Comparison of ENCODE assay signal across 9 cellular contexts in the genomic region with DNA sequence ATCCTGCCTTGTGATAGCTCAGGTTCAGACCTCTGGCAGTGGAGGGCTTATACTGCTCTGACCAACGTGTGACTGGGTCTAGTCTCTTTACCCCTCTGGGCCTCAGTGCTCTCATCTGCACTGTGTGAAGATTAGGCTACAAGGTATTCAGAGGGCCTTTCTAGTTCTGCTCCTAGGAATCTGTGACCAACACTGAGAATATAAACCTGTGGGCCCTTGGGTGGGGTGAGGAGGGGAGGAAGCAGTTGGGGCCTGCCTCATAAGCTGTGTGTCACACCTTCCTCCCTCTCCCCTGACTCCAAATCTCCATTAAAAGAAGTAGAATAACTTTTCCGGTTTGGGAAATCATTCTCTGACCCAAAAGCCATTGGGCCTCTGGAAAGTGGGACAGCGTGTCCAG.
DNase-seq lines count a peak whose midpoint lies in the region; ATAC-seq, FAIRE-seq and TF ChIP-seq lines count a peak whose summit lies in the region.
"Had no signal": no experiment of that assay in that cellular context is flagged by ENCODE, and none has a peak within 500 bp of the region (broad histone marks: within the 10 kb centered on the region; RNA-seq: fewer than 3 reads in every experiment).

No MANE protein-coding gene starts in this region.

- no peak overlapping the region for H3K4me3 ChIP-seq in MG63
- H3K4me3 ChIP-seq in lower leg skin (ENCODE audit: low read depth, poor library complexity, severe bottlenecking) = no peak overlapping the region

- CTCF ChIA-PET in activated CD8-positive, alpha-beta T cell treated with anti-CD3 and anti-CD28 coated beads, Interleukin-2, amount 10 ng/mL, durations not matched to agents 7 days and 5 days (lab: Charles Lee) = interaction anchor here (0.9 to 2.7 kb wide), 8 partner anchors 68 to 419 kb away, joined by 3 to 7 read pairs (median 4); no protein-coding TSS in a partner anchor

- FAIRE-seq in GM19239 (lab: Jason Lieb, UNC) = peak; percentile 48
- FAIRE-seq: endometrium had no signal

- intact Hi-C loops in left ventricle myocardium superior (cut with micrococcal nuclease) (no loop called here), lower leg skin (cut with DNase I; ENCODE audit: low total_unique reads) (no loop called here)

- no peaks in the 10 kb centered on the region for H3K27me3 ChIP-seq in MG63

- peaks cover 7% of the 10 kb centered on the region for H3K36me3 Mint-ChIP-seq in activated CD8-positive, alpha-beta T cell treated with anti-CD3 and anti-CD28 coated beads, Interleukin-2, amount 10 ng/mL, durations not matched to agents 7 days and 5 days (ENCODE audit: low read depth)
- peaks cover 6% of the 10 kb centered on the region for H3K36me3 Mint-ChIP-seq in stimulated activated effector memory CD8-positive, alpha-beta T cell treated with anti-CD3 and anti-CD28 coated beads, Interleukin-12 subunit alpha, Interleukin-12 subunit beta, amount 100 ng/mL, for 72 hours
- H3K36me3 Mint-ChIP-seq in mesothelial cell of epicardium = no peaks in the 10 kb centered on the region

- no peaks in the 10 kb centered on the region for H3K9me3 Mint-ChIP-seq in activated CD8-positive, alpha-beta T cell treated with anti-CD3 and anti-CD28 coated beads, Interleukin-2, amount 10 ng/mL, durations not matched to agents 7 days and 5 days (ENCODE audit: insufficient read depth)
- H3K9me3 Mint-ChIP-seq in stimulated activated effector memory CD8-positive, alpha-beta T cell treated with anti-CD3 and anti-CD28 coated beads, Interleukin-12 subunit alpha, Interleukin-12 subunit beta, amount 100 ng/mL, for 72 hours = peaks cover 2% of the 10 kb centered on the region
- H3K9me3 Mint-ChIP-seq in mesothelial cell of epicardium = peaks cover 21% of the 10 kb centered on the region

- ATAC-seq in activated CD8-positive, alpha-beta T cell treated with anti-CD3 and anti-CD28 coated beads, Interleukin-2, amount 10 ng/mL, durations not matched to agents 7 days and 5 days = peak; percentile 11
- peak; percentile 37 for ATAC-seq in left ventricle myocardium superior
- ATAC-seq in stimulated activated effector memory CD8-positive, alpha-beta T cell treated with anti-CD3 and anti-CD28 coated beads, Interleukin-12 subunit alpha, Interleukin-12 subunit beta, amount 100 ng/mL, for 72 hours = peak; percentile 76
- no peak for ATAC-seq in GM19035 (IDR thresholded peaks at IDR 0.05; ENCODE audit: unreplicated experiment)

- peak overlapping the region; percentile 92 for H3K27ac Mint-ChIP-seq in activated CD8-positive, alpha-beta T cell treated with anti-CD3 and anti-CD28 coated beads, Interleukin-2, amount 10 ng/mL, durations not matched to agents 7 days and 5 days
- H3K27ac Mint-ChIP-seq in stimulated activated effector memory CD8-positive, alpha-beta T cell treated with anti-CD3 and anti-CD28 coated beads, Interleukin-12 subunit alpha, Interleukin-12 subunit beta, amount 100 ng/mL, for 72 hours = peak overlapping the region; percentile 94
- no peak overlapping the region for H3K27ac Mint-ChIP-seq in mesothelial cell of epicardium

- no peaks in the 10 kb centered on the region for H3K9me3 ChIP-seq in MG63

- TF ChIP-seq POLR2A in lower leg skin (IDR thresholded peaks at IDR 0.05) = no peak

- POLR2A ChIA-PET in activated CD8-positive, alpha-beta T cell treated with anti-CD3 and anti-CD28 coated beads, Interleukin-2, amount 10 ng/mL, durations not matched to agents 7 days and 5 days (lab: Charles Lee) = interaction anchor here (1.1 to 2.3 kb wide), 7 partner anchors 42 to 97 kb away, joined by 3 to 11 read pairs (median 5); partner anchors contain the start of gene MSN

- DNase-seq in GM19239 (ENCODE audit: insufficient read length, low spot score) (no peak), left ventricle myocardium superior (no peak), MG63 (no peak), lower leg skin (ENCODE audit: low spot score in 2 of 2) (no peak), mesothelial cell of epicardium (ENCODE audit: low spot score in 2 of 2, unreplicated experiment in 2 of 2) (no peak)
- no peak for DNase-seq in activated CD8-positive, alpha-beta T cell treated with anti-CD3 and anti-CD28 coated beads, Interleukin-2, amount 10 ng/mL, durations not matched to agents 7 days and 5 days
- no peak for DNase-seq in stimulated activated effector memory CD8-positive, alpha-beta T cell treated with anti-CD3 and anti-CD28 coated beads, Interleukin-12 subunit alpha, Interleukin-12 subunit beta, amount 100 ng/mL, for 72 hours (ENCODE audit: low spot score in 2 of 2)

- no peaks in the 10 kb centered on the region for H3K36me3 ChIP-seq in MG63

- no peaks in the 10 kb centered on the region for H3K27me3 Mint-ChIP-seq in activated CD8-positive, alpha-beta T cell treated with anti-CD3 and anti-CD28 coated beads, Interleukin-2, amount 10 ng/mL, durations not matched to agents 7 days and 5 days (ENCODE audit: low read depth)
- no peaks in the 10 kb centered on the region for H3K27me3 Mint-ChIP-seq in mesothelial cell of epicardium (ENCODE audit: low read depth)

- H3K4me1 Mint-ChIP-seq in activated CD8-positive, alpha-beta T cell treated with anti-CD3 and anti-CD28 coated beads, Interleukin-2, amount 10 ng/mL, durations not matched to agents 7 days and 5 days (ENCODE audit: low read depth) = peaks cover 71% of the 10 kb centered on the region
- peaks cover 67% of the 10 kb centered on the region for H3K4me1 Mint-ChIP-seq in stimulated activated effector memory CD8-positive, alpha-beta T cell treated with anti-CD3 and anti-CD28 coated beads, Interleukin-12 subunit alpha, Interleukin-12 subunit beta, amount 100 ng/mL, for 72 hours
- H3K4me1 Mint-ChIP-seq in mesothelial cell of epicardium = no peaks in the 10 kb centered on the region

- TF ChIP-seq CTCF in lower leg skin (IDR thresholded peaks at IDR 0.05) (no peak), mesothelial cell of epicardium (IDR thresholded peaks at IDR 0.05; ENCODE audit: unreplicated experiment) (no peak)

- H3K4me3 Mint-ChIP-seq in activated CD8-positive, alpha-beta T cell treated with anti-CD3 and anti-CD28 coated beads, Interleukin-2, amount 10 ng/mL, durations not matched to agents 7 days and 5 days = peak overlapping the region; percentile 31
- peak overlapping the region; percentile 49 for H3K4me3 Mint-ChIP-seq in stimulated activated effector memory CD8-positive, alpha-beta T cell treated with anti-CD3 and anti-CD28 coated beads, Interleukin-12 subunit alpha, Interleukin-12 subunit beta, amount 100 ng/mL, for 72 hours
- H3K4me3 Mint-ChIP-seq in mesothelial cell of epicardium = no peak overlapping the region

- 66 to 67% methylated on average over 2 to 3 of the region's 3 CpGs for WGBS in lower leg skin, 2 donors
